In genomic region chr20:53304146-53304545, GRCh38 we compare ENCODE assay signal across 5 cellular contexts.
"Had no signal": no experiment of that assay in that cellular context is flagged by ENCODE, and none has a peak within 500 bp of the region (broad histone marks: within the 10 kb centered on the region; RNA-seq: fewer than 3 reads in every experiment).

No MANE protein-coding gene starts in this region.

- H3K4me3 ChIP-seq: GM23338, K562 had no signal

- H3K4me1 Mint-ChIP-seq: GM23338, H9 had no signal

- H3K4me3 Mint-ChIP-seq: GM23338, H9 had no signal

- DNase-seq: H9, HCEC 1CT, IMR-90 had no signal

- ATAC-seq: GM23338 had no signal

- H3K27ac Mint-ChIP-seq: GM23338, H9 had no signal

- H3K9me3 Mint-ChIP-seq: GM23338, H9 had no signal
